Comparison of ENCODE assay signal across 9 cellular contexts in genomic region chr11:46559815-46560214, GRCh38. TPM values are rescaled to one million over a fixed set of nuclear protein-coding genes. Genes with fewer than 3 reads are reported as not detected.
A peak's percentile ranks its signal among the peaks of the same experiment; 100 is the strongest.
DNase-seq lines count a peak whose midpoint lies in the region; FAIRE-seq and TF ChIP-seq lines count a peak whose summit lies in the region.
"Had no signal": no experiment of that assay in that cellular context is flagged by ENCODE, and none has a peak within 500 bp of the region (broad histone marks: within the 10 kb centered on the region; RNA-seq: fewer than 3 reads in every experiment).

No MANE protein-coding gene starts in this region.

- TF ChIP-seq POLR2A in esophagus squamous epithelium (IDR thresholded peaks at IDR 0.05) (no peak), testis (IDR thresholded peaks at IDR 0.05) (no peak)

- H3K36me3 Mint-ChIP-seq in glutamatergic neuron (ENCODE audit: unreplicated experiment), result no peaks in the 10 kb centered on the region

- peaks cover 54% of the 10 kb centered on the region for H3K79me2 ChIP-seq in SU-DHL-6 (ENCODE audit: insufficient read depth, low read length)

- H3K27ac Mint-ChIP-seq in glutamatergic neuron (ENCODE audit: unreplicated experiment), result no peak overlapping the region

- peaks cover 9% of the 10 kb centered on the region for H4K20me1 ChIP-seq in SU-DHL-6 (ENCODE audit: low read depth, low read length)

- TF ChIP-seq CTCF in HL-60 (IDR thresholded peaks at IDR 0.05; ENCODE audit: insufficient read depth, low read length), result no peak
- no peak for TF ChIP-seq CTCF in SU-DHL-6 (IDR thresholded peaks at IDR 0.05; ENCODE audit: insufficient read depth, low read length, poor library complexity, severe bottlenecking)
- no peak for TF ChIP-seq CTCF in esophagus squamous epithelium (IDR thresholded peaks at IDR 0.05)
- no peak for TF ChIP-seq CTCF in testis (IDR thresholded peaks at IDR 0.05)
- TF ChIP-seq CTCF in glutamatergic neuron (IDR thresholded peaks at IDR 0.05; ENCODE audit: partially characterized antibody, unreplicated experiment), result no peak

- peak overlapping the region; percentile 57 for H3K4me2 ChIP-seq in SU-DHL-6 (ENCODE audit: low read depth, low read length, poor library complexity, severe bottlenecking)

- no peaks in the 10 kb centered on the region for H3K9me3 ChIP-seq in SU-DHL-6 (ENCODE audit: insufficient read depth, low read length)
- no peaks in the 10 kb centered on the region for H3K9me3 ChIP-seq in esophagus squamous epithelium
- H3K9me3 ChIP-seq in small intestine (ENCODE audit: control insufficient read depth, low read depth), result no peaks in the 10 kb centered on the region
- H3K9me3 ChIP-seq in testis, result no peaks in the 10 kb centered on the region
- H3K9me3 ChIP-seq: HAP-1 had no signal

- peaks cover 7% of the 10 kb centered on the region for H3K4me1 Mint-ChIP-seq in glutamatergic neuron (ENCODE audit: low read depth, unreplicated experiment)

- WGBS in esophagus squamous epithelium, 2 donors, result 30 to 36% methylated on average over 1 of the region's 1 CpG
- 6 to 46% (median 14%) methylated on average over 1 of the region's 1 CpG for WGBS in small intestine, 3 donors
- 61 to 68% methylated on average over 1 of the region's 1 CpG for WGBS in testis, 2 donors

- H3K27ac ChIP-seq in HL-60 (replicated peaks), result peak overlapping the region; percentile 53
- no peak overlapping the region for H3K27ac ChIP-seq in SU-DHL-6 (ENCODE audit: low read depth, low read length)
- H3K27ac ChIP-seq in esophagus squamous epithelium, result peak overlapping the region in 3 of 4 donors; percentile 84 to 89 (median 86)
- H3K27ac ChIP-seq in small intestine (ENCODE audit: low read depth in 1 of 2, low read length in 1 of 2), result peak overlapping the region in 1 of 2 donors; percentile 77
- H3K27ac ChIP-seq in testis, result peak overlapping the region in 1 of 2 donors; percentile 51

- H3F3A ChIP-seq in SU-DHL-6 (ENCODE audit: insufficient read depth), result 0 out of 2 replicates have a peak, but pooled peaks cover 13% of the 10 kb centered on the region

- no peaks in the 10 kb centered on the region for H3K9me3 Mint-ChIP-seq in glutamatergic neuron (ENCODE audit: unreplicated experiment)

- FAIRE-seq in small intestine (lab: Jason Lieb, UNC), result no peak

- H3K4me1 ChIP-seq in esophagus squamous epithelium (peaks cover 12 to 46% (median 40%) of the 10 kb centered on the region in 3 donors), small intestine (ENCODE audit: control insufficient read depth in 2 of 2, insufficient read depth in 1 of 2, low read depth in 1 of 2, low read length in 1 of 2) (peaks cover 4 to 18% of the 10 kb centered on the region in 2 donors), testis (peaks cover 6% of the 10 kb centered on the region)
- H3K4me1 ChIP-seq: HAP-1 had no signal

- no peak overlapping the region for H3K4me3 Mint-ChIP-seq in glutamatergic neuron (ENCODE audit: unreplicated experiment)

- intact Hi-C loops in esophagus squamous epithelium (cut with DNase I) (no loop called here), testis (cut with DNase I; ENCODE audit: low total_unique reads) (no loop called here)

- no peak overlapping the region for H3K9ac ChIP-seq in SU-DHL-6 (ENCODE audit: low read length)

- H3K4me3 ChIP-seq in HL-60 (replicated peaks; ENCODE audit: insufficient read depth, low read length), result no peak overlapping the region
- no peak overlapping the region for H3K4me3 ChIP-seq in SU-DHL-6 (ENCODE audit: insufficient read depth, low read length, poor library complexity, severe bottlenecking)
- peak overlapping the region; percentile 17 to 59 (median 40) for H3K4me3 ChIP-seq in esophagus squamous epithelium
- H3K4me3 ChIP-seq in small intestine (ENCODE audit: low read depth in 1 of 2, low read length in 2 of 2), result no peak overlapping the region
- H3K4me3 ChIP-seq in testis, result no peak overlapping the region
- H3K4me3 ChIP-seq: HAP-1 had no signal

- H3K36me3 ChIP-seq in SU-DHL-6 (ENCODE audit: low read length) (no peaks in the 10 kb centered on the region), esophagus squamous epithelium (no peaks in the 10 kb centered on the region), small intestine (ENCODE audit: control insufficient read depth in 2 of 2, insufficient read depth in 2 of 2, low read length in 2 of 2) (no peaks in the 10 kb centered on the region), testis (ENCODE audit: low read depth, missing control alignments) (no peaks in the 10 kb centered on the region)
- H3K36me3 ChIP-seq: HAP-1 had no signal

- H2AFZ ChIP-seq in SU-DHL-6 (ENCODE audit: low read depth, low read length, severe bottlenecking), result no peak overlapping the region

- H3K9me2 ChIP-seq in SU-DHL-6 (replicated peaks; ENCODE audit: insufficient read depth, low read length), result no peaks in the 10 kb centered on the region

- no peaks in the 10 kb centered on the region for H3K27me3 Mint-ChIP-seq in glutamatergic neuron (ENCODE audit: unreplicated experiment)

- no peaks in the 10 kb centered on the region for H3K27me3 ChIP-seq in HL-60 (ENCODE audit: insufficient read depth, poor library complexity, severe bottlenecking)
- H3K27me3 ChIP-seq in SU-DHL-6 (ENCODE audit: low read length), result no peaks in the 10 kb centered on the region
- no peaks in the 10 kb centered on the region for H3K27me3 ChIP-seq in esophagus squamous epithelium
- no peaks in the 10 kb centered on the region for H3K27me3 ChIP-seq in small intestine (ENCODE audit: control insufficient read depth in 2 of 2, insufficient read depth in 2 of 2, low read length in 2 of 2)
- H3K27me3 ChIP-seq in testis, result no peaks in the 10 kb centered on the region

- DNase-seq in HL-60 (ENCODE audit: low read depth in 1 of 2, low spot score in 1 of 2) (no peak), esophagus squamous epithelium (lab: John Stamatoyannopoulos, UW) (no peak), small intestine (peak; percentile 12), testis (no peak), glutamatergic neuron (no peak), GDM1 (lab: John Stamatoyannopoulos, UW) (no peak)
- DNase-seq: NCI-H2171 treated with DMSO at 0.1 percent for 48 hours had no signal

RNA-seq across cellular contexts. Expression of gene AMBRA1, which starts 34.0 kb away (rescaled TPM):
- total RNA-seq in esophagus squamous epithelium, result 10 to 100 TPM; 20.2 to 31.3 (median 25.9) TPM
- polyA plus RNA-seq in small intestine, result 10 to 100 TPM in 1 of 3 donors, 1 to 10 TPM in 2; 7.8 to 15.8 (median 9.4) TPM
- 10 to 100 TPM; 55.6 to 68.3 TPM for total RNA-seq in testis
- 28.0 TPM for polyA plus RNA-seq in testis (ENCODE audit: insufficient read depth, low read depth, low replicate concordance)
- 49.0 TPM for total RNA-seq in glutamatergic neuron (ENCODE audit: unreplicated experiment)

RNA-seq across cellular contexts. Expression of gene HARBI1, which starts 57.2 kb away (rescaled TPM):
- total RNA-seq in esophagus squamous epithelium (1 to 10 TPM; 1.3 to 4.2 (median 2.2) TPM), testis (10 to 100 TPM; 12.9 to 14.3 TPM), glutamatergic neuron (ENCODE audit: unreplicated experiment) (11.1 TPM)
- polyA plus RNA-seq in small intestine (1 to 10 TPM; 3.0 to 3.4 (median 3.1) TPM), testis (ENCODE audit: insufficient read depth, low read depth, low replicate concordance) (25.2 TPM)

RNA-seq across cellular contexts. Expression of gene ATG13, which starts 57.5 kb away (rescaled TPM):
- total RNA-seq in esophagus squamous epithelium (10 to 100 TPM; 40.9 to 79.4 (median 66.4) TPM), testis (100 to 1,000 TPM; 176 to 203 TPM), glutamatergic neuron (ENCODE audit: unreplicated experiment) (87.7 TPM)
- polyA plus RNA-seq in small intestine (10 to 100 TPM; 35.7 to 38.8 (median 36.0) TPM), testis (ENCODE audit: insufficient read depth, low read depth, low replicate concordance) (224 TPM)

Comparison
In these comparisons a context has a peak if more than half of its experiments do, and no peak if none do; other contexts are left out.
1. H3K4me3 ChIP-seq: peak in esophagus squamous epithelium (4 of 4); none in HL-60 (single experiment), SU-DHL-6 (single experiment), small intestine (0 of 2) and testis (0 of 2).